1 cellular context compared by ENCODE assay signal in genomic region chr1:179954494-179955317, GRCh38.
A peak's percentile ranks its signal among the peaks of the same experiment; 100 is the strongest.
TF ChIP-seq lines count a peak whose summit lies in the region.

CEP350 (plus strand) TSS chr1:179954810; CDS start chr1:179986182, 31,372 bp downstream.

TF ChIP-seq in K562, 482 proteins besides CTCF, POLR2A, EP300 and RAD21 (continued from another document and continues in another):
- no peak; the same call in 1 of the 2 replicates for TF ChIP-seq MGA (IDR thresholded peaks at IDR 0.05)
- 0 out of 2 replicates have a peak, but pooled peaks have one; percentile 56 for TF ChIP-seq KDM2B (CRISPR knock-in tag; IDR thresholded peaks at IDR 0.05)
- peak; percentile 77 for TF ChIP-seq ZNF143 (CRISPR knock-in tag; IDR thresholded peaks at IDR 0.05)
- TF ChIP-seq LCOR (CRISPR knock-in tag; IDR thresholded peaks at IDR 0.05) = no peak
- no peak for TF ChIP-seq ATF2 (CRISPR knock-in tag; IDR thresholded peaks at IDR 0.05)
- no peak; a peak in 1 of 4 replicates for TF ChIP-seq ARNT (IDR thresholded peaks at IDR 0.05)
- peak; percentile 89 for TF ChIP-seq MTA1 (IDR thresholded peaks at IDR 0.05; ENCODE audit: borderline replicate concordance)
- TF ChIP-seq SIN3B (IDR thresholded peaks at IDR 0.05; ENCODE audit: low read depth) = peak; percentile 76; the same call in 1 of the 2 replicates
- TF ChIP-seq ZNF239 (CRISPR knock-in tag; IDR thresholded peaks at IDR 0.05) = no peak
- TF ChIP-seq TEAD2 (tag; IDR thresholded peaks at IDR 0.05) = no peak
- TF ChIP-seq JUNB (CRISPR knock-in tag; conservative IDR thresholded peaks at IDR 0.05) = no peak
- TF ChIP-seq TEAD1 (CRISPR knock-in tag; IDR thresholded peaks at IDR 0.05) = peak; percentile 50 to 77; a peak in 3 of 4 replicates
- no peak for TF ChIP-seq POLR3G (IDR thresholded peaks at IDR 0.05; ENCODE audit: extremely low read depth, insufficient read length, insufficient replicate concordance)
- TF ChIP-seq ZBTB33 (CRISPR knock-in tag; IDR thresholded peaks at IDR 0.05) = no peak
- TF ChIP-seq CREB3L1 (IDR thresholded peaks at IDR 0.05; ENCODE audit: borderline replicate concordance, low read depth) = peak; percentile 96
- peak; percentile 49; the same call in 1 of the 2 replicates for TF ChIP-seq ETV5 (CRISPR knock-in tag; IDR thresholded peaks at IDR 0.05; ENCODE audit: low read depth)
- TF ChIP-seq CSDE1 (IDR thresholded peaks at IDR 0.05) = peak in 1 of 2 experiments; percentile 88; a peak in 1 of 4 replicates
- TF ChIP-seq ZBTB11 (CRISPR knock-in tag; IDR thresholded peaks at IDR 0.05) = peak in 1 of 3 experiments; percentile 93; a peak in 2 of 6 replicates
- TF ChIP-seq ILF3 (IDR thresholded peaks at IDR 0.05; ENCODE audit: borderline replicate concordance) = peak; percentile 33; the same call in 1 of the 2 replicates
- no peak for TF ChIP-seq CBX5 (IDR thresholded peaks at IDR 0.05; ENCODE audit: borderline replicate concordance, low read depth)
- no peak for TF ChIP-seq XRCC5 (IDR thresholded peaks at IDR 0.05; ENCODE audit: low read depth, low read length)
- no peak for TF ChIP-seq ZC3H11A (IDR thresholded peaks at IDR 0.05; ENCODE audit: low read depth, low read length)
- peak in 1 of 2 experiments; percentile 88; a peak in 1 of 4 replicates for TF ChIP-seq SRF (CRISPR knock-in tag; IDR thresholded peaks at IDR 0.05)
- no peak for TF ChIP-seq HDAC6 (IDR thresholded peaks at IDR 0.05; ENCODE audit: low read depth, low read length)
- TF ChIP-seq SAP30 (IDR thresholded peaks at IDR 0.05; ENCODE audit: borderline replicate concordance, insufficient read depth, low read depth, low read length, poor library complexity, severe bottlenecking) = peak; percentile 85
- no peak for TF ChIP-seq NUFIP1 (IDR thresholded peaks at IDR 0.05; ENCODE audit: partially characterized antibody)
- TF ChIP-seq IRF9 (tag; IDR thresholded peaks at IDR 0.05) = no peak
- no peak for TF ChIP-seq SNAPC5 (CRISPR knock-in tag; IDR thresholded peaks at IDR 0.05)
- no peak for TF ChIP-seq SRSF9 (IDR thresholded peaks at IDR 0.05; ENCODE audit: borderline replicate concordance, low read depth, low read length)
- TF ChIP-seq NCOA1 (IDR thresholded peaks at IDR 0.05; ENCODE audit: low read depth) = no peak
- no peak; the same call in 1 of the 2 replicates for TF ChIP-seq DIDO1 (tag; IDR thresholded peaks at IDR 0.05; ENCODE audit: low read depth)
- TF ChIP-seq ZNF408 (CRISPR knock-in tag; IDR thresholded peaks at IDR 0.05; ENCODE audit: low read depth) = no peak
- TF ChIP-seq ZBTB2 (IDR thresholded peaks at IDR 0.05) = no peak
